In the genomic region with DNA sequence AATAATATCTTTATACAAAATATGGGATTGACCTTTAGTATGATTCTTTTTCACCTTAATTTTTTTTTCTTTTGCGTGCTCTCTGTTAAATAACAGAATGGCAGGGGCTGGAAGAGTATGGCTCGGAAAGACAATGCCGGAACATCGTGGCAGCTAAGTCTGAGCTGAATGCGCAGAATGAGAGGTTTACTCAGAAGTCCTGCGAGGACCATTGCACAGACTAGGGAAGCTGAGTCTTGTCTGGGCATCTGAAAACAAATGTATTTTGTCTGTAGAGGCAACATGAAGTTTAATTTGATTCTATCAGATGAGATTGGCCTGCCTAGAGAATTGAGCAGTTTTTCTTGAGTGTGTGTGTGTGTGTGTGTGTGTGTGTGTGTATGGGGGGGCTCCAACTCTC, we compare ENCODE assay signal across 22 cellular contexts.
DNase-seq lines count a peak whose midpoint lies in the region; ATAC-seq and TF ChIP-seq lines count a peak whose summit lies in the region.
"Had no signal": no experiment of that assay in that cellular context is flagged by ENCODE, and none has a peak within 500 bp of the region (broad histone marks: within the 10 kb centered on the region; RNA-seq: fewer than 3 reads in every experiment).

No MANE protein-coding gene starts in this region.

- no peak overlapping the region for H3K4me3 Mint-ChIP-seq in nephron
- H3K4me3 Mint-ChIP-seq: activated naive CD4-positive, alpha-beta T cell treated with anti-CD3 and anti-CD28 coated beads, Interleukin-2, amount 10 ng/mL, durations not matched to agents 7 days and 5 days; activated T-helper 1 cell treated with anti-CD3 and anti-CD28 coated beads, Interleukin-12 subunit alpha, Interleukin-12 subunit beta, Interleukin-2, Interleukin-4 antibody, amounts not matched to agents 30 ng/mL and 10 ng/mL and 1 ng/mL, durations not matched to agents 14 hours and 24 hours and 36 hours; CD14-positive monocyte; immature natural killer cell; neural crest cell had no signal

- DNase-seq in body of pancreas: no peak
- peak; percentile 56 for DNase-seq in globus pallidus (ENCODE audit: low spot score)
- DNase-seq in thoracic aorta (ENCODE audit: low spot score): no peak
- DNase-seq in NCI-H187 (lab: John Stamatoyannopoulos, UW): no peak
- DNase-seq: activated CD4-positive, CD25-positive, alpha-beta regulatory T cell treated with anti-CD3 and anti-CD28 coated beads, Interleukin-2, amount 50 U/mL, for 72 hours; activated naive CD4-positive, alpha-beta T cell treated with anti-CD3 and anti-CD28 coated beads, Interleukin-2, amount 10 ng/mL, durations not matched to agents 7 days and 5 days; Calu3; cerebellar nuclear complex; immature natural killer cell; KBM-7; MM.1S; NCI-H2171 treated with DMSO at 0.1 percent for 48 hours; NCI-H524 treated with DMSO at 0.1 percent for 48 hours; Peyer's patch had no signal

- H3K36me3 Mint-ChIP-seq in nephron (ENCODE audit: low read depth): no peaks in the 10 kb centered on the region
- H3K36me3 Mint-ChIP-seq: activated naive CD4-positive, alpha-beta T cell treated with anti-CD3 and anti-CD28 coated beads, Interleukin-2, amount 10 ng/mL, durations not matched to agents 7 days and 5 days; CD14-positive monocyte had no signal

- TF ChIP-seq CTCF in body of pancreas (IDR thresholded peaks at IDR 0.05) (no peak), nephron (IDR thresholded peaks at IDR 0.05; ENCODE audit: unreplicated experiment in 3 of 3) (no peak), thoracic aorta (IDR thresholded peaks at IDR 0.05) (no peak)

- H3K9me3 Mint-ChIP-seq in nephron: no peaks in the 10 kb centered on the region
- H3K9me3 Mint-ChIP-seq: activated naive CD4-positive, alpha-beta T cell treated with anti-CD3 and anti-CD28 coated beads, Interleukin-2, amount 10 ng/mL, durations not matched to agents 7 days and 5 days; activated T-helper 1 cell treated with anti-CD3 and anti-CD28 coated beads, Interleukin-12 subunit alpha, Interleukin-12 subunit beta, Interleukin-2, Interleukin-4 antibody, amounts not matched to agents 30 ng/mL and 10 ng/mL and 1 ng/mL, durations not matched to agents 14 hours and 24 hours and 36 hours; CD14-positive monocyte; immature natural killer cell; neural crest cell had no signal

- no peak for TF ChIP-seq POLR2A in body of pancreas (IDR thresholded peaks at IDR 0.05)

- H3K9me3 ChIP-seq in body of pancreas: no peaks in the 10 kb centered on the region
- no peaks in the 10 kb centered on the region for H3K9me3 ChIP-seq in thoracic aorta
- H3K9me3 ChIP-seq: Peyer's patch, vagina had no signal

- no peak for ATAC-seq in body of pancreas
- ATAC-seq in thoracic aorta (ENCODE audit: insufficient number of reproducible peaks, low FRiP score, low read depth): no peak
- no peak for ATAC-seq in HG03108 (IDR thresholded peaks at IDR 0.05; ENCODE audit: unreplicated experiment)
- ATAC-seq in HG02610 (IDR thresholded peaks at IDR 0.05; ENCODE audit: unreplicated experiment): no peak
- ATAC-seq: GM12878 had no signal

- no peaks in the 10 kb centered on the region for H3K27me3 ChIP-seq in body of pancreas
- no peaks in the 10 kb centered on the region for H3K27me3 ChIP-seq in thoracic aorta (replicated peaks; ENCODE audit: insufficient read depth)
- H3K27me3 ChIP-seq: Peyer's patch, vagina had no signal

- peaks cover 55% of the 10 kb centered on the region for H3K4me1 Mint-ChIP-seq in nephron
- H3K4me1 Mint-ChIP-seq: activated naive CD4-positive, alpha-beta T cell treated with anti-CD3 and anti-CD28 coated beads, Interleukin-2, amount 10 ng/mL, durations not matched to agents 7 days and 5 days; immature natural killer cell had no signal

- H3K27ac Mint-ChIP-seq in nephron: peak overlapping the region; percentile 2 to 59 (median 59)
- H3K27ac Mint-ChIP-seq: activated naive CD4-positive, alpha-beta T cell treated with anti-CD3 and anti-CD28 coated beads, Interleukin-2, amount 10 ng/mL, durations not matched to agents 7 days and 5 days; activated T-helper 1 cell treated with anti-CD3 and anti-CD28 coated beads, Interleukin-12 subunit alpha, Interleukin-12 subunit beta, Interleukin-2, Interleukin-4 antibody, amounts not matched to agents 30 ng/mL and 10 ng/mL and 1 ng/mL, durations not matched to agents 14 hours and 24 hours and 36 hours; immature natural killer cell had no signal

- peaks cover 11% of the 10 kb centered on the region for H3K4me1 ChIP-seq in body of pancreas
- peaks cover 5 to 31% of the 10 kb centered on the region in 2 donors for H3K4me1 ChIP-seq in thoracic aorta (ENCODE audit: control insufficient read depth in 1 of 2, low read depth in 2 of 2)
- H3K4me1 ChIP-seq: Peyer's patch, vagina had no signal

- H3K27ac ChIP-seq in body of pancreas (peak overlapping the region; percentile 62 to 83 (median 78)), thoracic aorta (peak overlapping the region; percentile 77 to 81)
- H3K27ac ChIP-seq: vagina had no signal

- WGBS in body of pancreas, 2 donors: 48 to 69% methylated on average over 6 of the region's 6 CpGs

- H3K4me3 ChIP-seq in body of pancreas (no peak overlapping the region), thoracic aorta (peak overlapping the region; percentile 63)
- H3K4me3 ChIP-seq: GM12878, Peyer's patch, vagina had no signal

- H3K36me3 ChIP-seq in body of pancreas (replicated peaks in 1 of 2; ENCODE audit: insufficient read depth in 1 of 2, low read depth in 2 of 2) (no peaks in the 10 kb centered on the region), thoracic aorta (no peaks in the 10 kb centered on the region)
- H3K36me3 ChIP-seq: Peyer's patch, vagina had no signal

- intact Hi-C loops in body of pancreas (cut with DNase I): no loop called here

- no peaks in the 10 kb centered on the region for H3K27me3 Mint-ChIP-seq in nephron (ENCODE audit: low read depth)
- H3K27me3 Mint-ChIP-seq: activated naive CD4-positive, alpha-beta T cell treated with anti-CD3 and anti-CD28 coated beads, Interleukin-2, amount 10 ng/mL, durations not matched to agents 7 days and 5 days had no signal
